Comparison of ENCODE assay signal across 1 cellular context in the genomic region with DNA sequence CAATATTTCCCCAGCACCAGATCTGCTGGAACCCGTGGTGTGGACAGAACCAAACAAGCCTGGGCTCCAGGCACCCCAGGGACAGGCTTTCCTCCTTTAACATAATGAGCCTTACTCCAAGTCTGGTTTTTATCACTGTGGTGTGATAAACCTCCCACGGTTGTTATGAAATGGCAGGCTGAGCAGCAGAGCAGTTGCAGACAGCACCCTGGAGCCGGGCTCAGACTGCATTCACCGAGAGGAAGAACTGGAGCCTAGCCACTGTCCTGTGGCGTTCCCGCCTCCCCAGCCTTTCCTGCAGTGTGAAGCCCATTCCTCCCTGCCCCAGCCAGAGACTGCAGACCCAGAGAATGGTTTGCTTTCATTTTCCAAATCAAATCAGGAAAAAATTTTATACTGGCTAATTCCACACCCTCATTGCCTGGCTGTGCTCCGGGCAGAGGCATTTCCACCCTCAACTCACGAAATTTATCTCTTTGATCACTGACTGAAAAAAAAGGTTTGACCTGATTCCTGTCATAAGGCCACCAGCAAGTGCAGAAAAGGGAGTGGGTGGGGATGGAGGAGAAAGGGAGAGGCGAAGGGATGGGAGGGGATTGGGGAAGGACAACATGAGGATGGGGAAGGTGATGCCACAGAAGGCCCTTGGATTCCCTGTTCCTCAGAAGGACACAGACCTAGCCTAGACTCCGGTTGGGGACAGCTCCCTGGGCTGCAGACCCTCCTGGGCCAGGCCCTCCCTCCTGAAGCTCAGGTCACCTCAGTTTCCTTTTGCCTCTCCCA.
TF ChIP-seq lines count a peak whose summit lies in the region.

No MANE protein-coding gene starts in this region.

TF ChIP-seq in SK-N-SH treated with all-trans-retinoic acid at 6 μM for 48 hours, 23 proteins besides CTCF, POLR2A, EP300 and RAD21 (continued from another document):
- TF ChIP-seq ARNTL (CRISPR knock-in tag; IDR thresholded peaks at IDR 0.05; ENCODE audit: borderline replicate concordance, low read depth): no peak
